Comparison of ENCODE assay signal across 1 cellular context in genomic region chr1:22052115-22053017, GRCh38.
TF ChIP-seq lines count a peak whose summit lies in the region.

Gene CDC42, plus strand, starts transcription at chr1:22052709. Its CDS starts 25,770 bp downstream, at chr1:22078479.

TF ChIP-seq in HEK293, 187 proteins besides CTCF, POLR2A, EP300 and RAD21 (continued from another document and continues in another):
- TF ChIP-seq PRDM10 (tag by site-specific recombination; IDR thresholded peaks at IDR 0.05) (peak; percentile 59), TSHZ1 (tag by site-specific recombination; IDR thresholded peaks at IDR 0.05; ENCODE audit: borderline replicate concordance) (no peak), TCF7L2 (IDR thresholded peaks at IDR 0.05; ENCODE audit: borderline replicate concordance, low read depth, low read length) (no peak), ZNF473 (tag by site-specific recombination; IDR thresholded peaks at IDR 0.05) (no peak), ZNF514 (tag by site-specific recombination; IDR thresholded peaks at IDR 0.05) (no peak), ZNF302 (tag by site-specific recombination; IDR thresholded peaks at IDR 0.05; ENCODE audit: low read depth) (no peak), ZNF704 (tag by site-specific recombination; IDR thresholded peaks at IDR 0.05) (no peak), ZNF510 (tag by site-specific recombination; IDR thresholded peaks at IDR 0.05; ENCODE audit: insufficient replicate concordance) (no peak), PATZ1 (tag by site-specific recombination; IDR thresholded peaks at IDR 0.05) (peak; percentile 91), ZNF707 (tag by site-specific recombination; IDR thresholded peaks at IDR 0.05) (no peak), ZNF146 (tag by site-specific recombination; IDR thresholded peaks at IDR 0.05) (no peak), YY1 (tag by site-specific recombination; IDR thresholded peaks at IDR 0.05) (no peak), ZNF664 (tag by site-specific recombination; IDR thresholded peaks at IDR 0.05) (no peak), ZBTB10 (tag by site-specific recombination; IDR thresholded peaks at IDR 0.05) (peak; percentile 91; the same call in 1 of the 2 replicates), TRIM28 (IDR thresholded peaks at IDR 0.05; ENCODE audit: borderline replicate concordance, low read length) (no peak), GLIS1 (tag by site-specific recombination; IDR thresholded peaks at IDR 0.05) (peak; percentile 63), ZNF677 (tag by site-specific recombination; IDR thresholded peaks at IDR 0.05) (no peak), SALL2 (tag by site-specific recombination; IDR thresholded peaks at IDR 0.05; ENCODE audit: borderline replicate concordance) (no peak), ZNF132 (tag by site-specific recombination; IDR thresholded peaks at IDR 0.05; ENCODE audit: borderline replicate concordance) (no peak), ZNF19 (tag by site-specific recombination; IDR thresholded peaks at IDR 0.05; ENCODE audit: low read depth) (no peak), ZNF596 (tag by site-specific recombination; IDR thresholded peaks at IDR 0.05) (no peak), ZNF423 (tag by site-specific recombination; IDR thresholded peaks at IDR 0.05) (peak; percentile 80), ZNF571 (tag by site-specific recombination; IDR thresholded peaks at IDR 0.05) (no peak), OSR2 (tag by site-specific recombination; IDR thresholded peaks at IDR 0.05) (0 out of 2 replicates have a peak, but pooled peaks have one; percentile 36), ZNF529 (tag by site-specific recombination; IDR thresholded peaks at IDR 0.05; ENCODE audit: insufficient replicate concordance) (no peak), ZNF48 (tag by site-specific recombination; IDR thresholded peaks at IDR 0.05) (no peak), ZBTB48 (tag by site-specific recombination; IDR thresholded peaks at IDR 0.05) (no peak), ZNF76 (tag by site-specific recombination; IDR thresholded peaks at IDR 0.05; ENCODE audit: borderline replicate concordance, low read depth) (peak; percentile 71; the same call in 1 of the 2 replicates), ZNF433 (tag by site-specific recombination; IDR thresholded peaks at IDR 0.05; ENCODE audit: low read depth) (no peak), BCL6B (tag by site-specific recombination; IDR thresholded peaks at IDR 0.05) (no peak), ZNF266 (tag by site-specific recombination; IDR thresholded peaks at IDR 0.05; ENCODE audit: low read depth) (no peak), ZFP3 (tag by site-specific recombination; IDR thresholded peaks at IDR 0.05; ENCODE audit: low read depth) (no peak), ZNF214 (tag by site-specific recombination; IDR thresholded peaks at IDR 0.05; ENCODE audit: borderline replicate concordance) (no peak), ZNF830 (tag by site-specific recombination; IDR thresholded peaks at IDR 0.05; ENCODE audit: low read depth) (no peak), PRDM4 (tag by site-specific recombination; IDR thresholded peaks at IDR 0.05) (peak; percentile 55; the same call in 1 of the 2 replicates), ZNF211 (tag by site-specific recombination; IDR thresholded peaks at IDR 0.05; ENCODE audit: low read depth) (no peak), ZNF221 (tag by site-specific recombination; IDR thresholded peaks at IDR 0.05; ENCODE audit: borderline replicate concordance) (no peak), ZNF169 (tag by site-specific recombination; IDR thresholded peaks at IDR 0.05) (no peak)
- TF ChIP-seq, protein P1, sequence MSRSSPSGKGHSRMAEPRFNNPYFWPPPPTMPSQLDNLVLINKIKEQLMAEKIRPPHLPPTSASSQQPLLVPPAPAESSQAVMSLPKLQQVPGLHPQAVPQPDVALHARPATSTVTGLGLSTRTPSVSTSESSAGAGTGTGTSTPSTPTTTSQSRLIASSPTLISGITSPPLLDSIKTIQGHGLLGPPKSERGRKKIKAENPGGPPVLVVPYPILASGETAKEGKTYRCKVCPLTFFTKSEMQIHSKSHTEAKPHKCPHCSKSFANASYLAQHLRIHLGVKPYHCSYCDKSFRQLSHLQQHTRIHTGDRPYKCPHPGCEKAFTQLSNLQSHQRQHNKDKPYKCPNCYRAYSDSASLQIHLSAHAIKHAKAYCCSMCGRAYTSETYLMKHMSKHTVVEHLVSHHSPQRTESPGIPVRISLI (tag by site-specific recombination; IDR thresholded peaks at IDR 0.05) = no peak
- TF ChIP-seq, protein P2, sequence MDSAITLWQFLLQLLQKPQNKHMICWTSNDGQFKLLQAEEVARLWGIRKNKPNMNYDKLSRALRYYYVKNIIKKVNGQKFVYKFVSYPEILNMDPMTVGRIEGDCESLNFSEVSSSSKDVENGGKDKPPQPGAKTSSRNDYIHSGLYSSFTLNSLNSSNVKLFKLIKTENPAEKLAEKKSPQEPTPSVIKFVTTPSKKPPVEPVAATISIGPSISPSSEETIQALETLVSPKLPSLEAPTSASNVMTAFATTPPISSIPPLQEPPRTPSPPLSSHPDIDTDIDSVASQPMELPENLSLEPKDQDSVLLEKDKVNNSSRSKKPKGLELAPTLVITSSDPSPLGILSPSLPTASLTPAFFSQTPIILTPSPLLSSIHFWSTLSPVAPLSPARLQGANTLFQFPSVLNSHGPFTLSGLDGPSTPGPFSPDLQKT (IDR thresholded peaks at IDR 0.05; ENCODE audit: borderline replicate concordance, low read depth, low read length) = no peak
